15 cellular contexts compared by ENCODE assay signal in the genomic region with DNA sequence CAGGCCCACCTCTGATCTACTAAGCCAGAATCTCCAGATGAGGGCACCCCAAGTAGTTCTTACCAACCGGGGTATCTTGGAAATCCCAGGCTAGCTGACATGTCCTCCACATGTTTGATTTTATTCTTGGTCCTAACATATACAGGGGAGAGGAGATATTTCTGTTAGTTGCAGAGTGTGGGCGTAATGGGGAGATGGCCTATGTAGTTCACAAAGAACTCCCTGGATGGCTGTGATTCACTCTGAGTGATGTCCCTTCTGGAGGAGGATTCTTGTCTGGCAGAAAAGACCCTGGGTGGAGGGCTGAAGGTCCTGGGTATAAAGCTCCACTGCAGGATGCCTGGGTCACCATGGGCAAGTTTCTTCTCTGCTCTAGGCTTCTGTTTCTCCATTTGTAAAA. TPM values are rescaled to one million over a fixed set of nuclear protein-coding genes. Genes with fewer than 3 reads are reported as not detected.
DNase-seq lines count a peak whose midpoint lies in the region; ATAC-seq and TF ChIP-seq lines count a peak whose summit lies in the region.
"Had no signal": no experiment of that assay in that cellular context is flagged by ENCODE, and none has a peak within 500 bp of the region (broad histone marks: within the 10 kb centered on the region; RNA-seq: fewer than 3 reads in every experiment).

No MANE protein-coding gene starts in this region.

- no peaks in the 10 kb centered on the region for H3K9me3 Mint-ChIP-seq in activated CD4-positive, alpha-beta T cell treated with anti-CD3 and anti-CD28 coated beads for 36 hours (ENCODE audit: low read depth)
- H3K9me3 Mint-ChIP-seq: CD8-positive, alpha-beta memory T cell had no signal

- H3K4me1 ChIP-seq in HEK293 (ENCODE audit: control insufficient read depth, insufficient read depth, low read length) (no peaks in the 10 kb centered on the region), PC-9 (replicated peaks; ENCODE audit: insufficient read depth) (no peaks in the 10 kb centered on the region), mesenchymal stem cell (ENCODE audit: control insufficient read depth, insufficient read depth, low read depth, low read length) (peaks cover 3% of the 10 kb centered on the region)
- H3K4me1 ChIP-seq: BLaER1, Caco-2 had no signal

- H3K36me3 Mint-ChIP-seq in activated CD4-positive, alpha-beta T cell treated with anti-CD3 and anti-CD28 coated beads for 36 hours (ENCODE audit: low read depth): peaks cover 33% of the 10 kb centered on the region

- H2BK5ac ChIP-seq in mesenchymal stem cell (ENCODE audit: low read depth, low read length, poor library complexity, severe bottlenecking): no peak overlapping the region

- no peak overlapping the region for H2BK120ac ChIP-seq in mesenchymal stem cell (ENCODE audit: low read depth, low read length)

- no peak overlapping the region for H4K8ac ChIP-seq in mesenchymal stem cell (ENCODE audit: low read length)

- H3K36me3 ChIP-seq in HEK293 (ENCODE audit: control insufficient read depth in 2 of 2, insufficient read depth in 1 of 2, low read length in 2 of 2) (peaks cover 14 to 61% of the 10 kb centered on the region in 2 experiments; a peak in 2 of 3 replicates), PC-9 (ENCODE audit: low read depth) (0 out of 2 replicates have a peak, but pooled peaks cover 5% of the 10 kb centered on the region), mesenchymal stem cell (ENCODE audit: control insufficient read depth in 1 of 2, insufficient read depth in 2 of 2, low read depth in 1 of 2, low read length in 2 of 2) (peaks cover 28 to 61% of the 10 kb centered on the region in 2 experiments)

- no peak overlapping the region for H4K91ac ChIP-seq in mesenchymal stem cell (ENCODE audit: low read length)

- CTCF ChIA-PET in activated CD4-positive, alpha-beta T cell treated with anti-CD3 and anti-CD28 coated beads for 36 hours (lab: Charles Lee): interaction anchor here (1.3 to 1.6 kb wide), 2 partner anchors 11 to 15 kb away, joined by 5 to 6 read pairs; no protein-coding TSS in a partner anchor
- CTCF ChIA-PET in HEK293 (lab: Yijun Ruan, JAX): interaction anchor here (2.5 kb wide), 1 partner anchor 15 kb away, joined by 7 read pairs; no protein-coding TSS in a partner anchor
- CTCF ChIA-PET in PC-9 (lab: Charles Lee): no interaction called here

- H3K27me3 Mint-ChIP-seq in activated CD4-positive, alpha-beta T cell treated with anti-CD3 and anti-CD28 coated beads for 36 hours: no peaks in the 10 kb centered on the region
- H3K27me3 Mint-ChIP-seq: CD8-positive, alpha-beta memory T cell had no signal

- DNase-seq in activated CD4-positive, alpha-beta T cell treated with anti-CD3 and anti-CD28 coated beads for 36 hours: no peak
- no peak for DNase-seq in activated CD4-positive, alpha-beta T cell treated with anti-CD3 and anti-CD28 coated beads, Interleukin-2, amount 50 U/mL, for 1 hour
- DNase-seq in PC-9 (no peak), mesenchymal stem cell (no peak), NCI-H345 treated with DMSO at 0.1 percent for 48 hours (lab: John Stamatoyannopoulos, UW; ENCODE audit: unreplicated experiment) (no peak), GM10266 (ENCODE audit: extremely low spot score) (no peak), NAMALWA (ENCODE audit: low spot score) (no peak)
- DNase-seq: Caco-2; CD8-positive, alpha-beta memory T cell; DND-41; GDM1; H7 had no signal

- peak overlapping the region; percentile 11 for H3K9ac ChIP-seq in mesenchymal stem cell (ENCODE audit: low read length)
- H3K9ac ChIP-seq: BLaER1 had no signal

- no peaks in the 10 kb centered on the region for H4K20me1 ChIP-seq in PC-9 (ENCODE audit: insufficient read depth)

- no peak overlapping the region for H3K27ac ChIP-seq in HEK293 (ENCODE audit: extremely low read depth, low read depth, low read length)
- peak overlapping the region; percentile 50; the same call in 1 of the 2 replicates for H3K27ac ChIP-seq in PC-9
- H3K27ac ChIP-seq in mesenchymal stem cell (ENCODE audit: low read length, poor library complexity, severe bottlenecking): no peak overlapping the region
- H3K27ac ChIP-seq: 22Rv1, BLaER1 had no signal

- no peaks in the 10 kb centered on the region for H3K4me1 Mint-ChIP-seq in activated CD4-positive, alpha-beta T cell treated with anti-CD3 and anti-CD28 coated beads for 36 hours
- H3K4me1 Mint-ChIP-seq: CD8-positive, alpha-beta memory T cell had no signal

- H2AFZ ChIP-seq in PC-9 (no peak overlapping the region), mesenchymal stem cell (ENCODE audit: low read depth, low read length) (no peak overlapping the region)

- no peaks in the 10 kb centered on the region for H3K9me3 ChIP-seq in HEK293 (ENCODE audit: control insufficient read depth, insufficient read depth, low read depth, low read length)
- no peaks in the 10 kb centered on the region for H3K9me3 ChIP-seq in PC-9 (ENCODE audit: insufficient read depth, low read depth)
- no peaks in the 10 kb centered on the region for H3K9me3 ChIP-seq in mesenchymal stem cell (ENCODE audit: control insufficient read depth, low read length)
- H3K9me3 ChIP-seq: BLaER1, Caco-2 had no signal

- H3K4me3 ChIP-seq in HEK293 (ENCODE audit: low read depth, low read length) (no peak overlapping the region), PC-9 (no peak overlapping the region), mesenchymal stem cell (ENCODE audit: insufficient read depth in 1 of 2, low read depth in 1 of 2, low read length in 2 of 2) (no peak overlapping the region)
- H3K4me3 ChIP-seq: BLaER1 had no signal

- 97% methylated on average over 2 of the region's 2 CpGs for WGBS in mesenchymal stem cell

- no peak overlapping the region for H2BK12ac ChIP-seq in mesenchymal stem cell (ENCODE audit: low read length in 2 of 2)

- H3K79me2 ChIP-seq in PC-9 (ENCODE audit: low read depth): no peaks in the 10 kb centered on the region

- H3K27me3 ChIP-seq in PC-9 (ENCODE audit: insufficient read depth, low read depth) (no peaks in the 10 kb centered on the region), mesenchymal stem cell (ENCODE audit: control insufficient read depth in 1 of 2, insufficient read depth in 1 of 2, low read length in 2 of 2) (no peaks in the 10 kb centered on the region)
- H3K27me3 ChIP-seq: BLaER1 had no signal

- peak overlapping the region; percentile 5 for H3K27ac Mint-ChIP-seq in activated CD4-positive, alpha-beta T cell treated with anti-CD3 and anti-CD28 coated beads for 36 hours

- intact Hi-C loops in activated CD4-positive, alpha-beta T cell treated with anti-CD3 and anti-CD28 coated beads for 36 hours (cut with DNase I, micrococcal nuclease): no loop called here
- intact Hi-C loops in PC-9 (cut with micrococcal nuclease; ENCODE audit: unreplicated experiment): no loop called here

- no peak overlapping the region for H3K4me3 Mint-ChIP-seq in activated CD4-positive, alpha-beta T cell treated with anti-CD3 and anti-CD28 coated beads for 36 hours
- H3K4me3 Mint-ChIP-seq: CD8-positive, alpha-beta memory T cell had no signal

- H2AK5ac ChIP-seq in mesenchymal stem cell (ENCODE audit: low read length, severe bottlenecking): no peak overlapping the region

- H3F3A ChIP-seq in PC-9 (ENCODE audit: insufficient read depth, low read depth): no peaks in the 10 kb centered on the region

- ATAC-seq in activated CD4-positive, alpha-beta T cell treated with anti-CD3 and anti-CD28 coated beads for 36 hours: no peak

- no TSS peak for BruUV-seq in PC-9 (replicated peaks; lab: Mats Ljungman, UMichigan)

- peaks cover 23% of the 10 kb centered on the region for H3K79me1 ChIP-seq in mesenchymal stem cell (replicated peaks; ENCODE audit: low read length, poor library complexity, severe bottlenecking)

- no peak for TF ChIP-seq CTCF in HEK293 (tag by site-specific recombination; IDR thresholded peaks at IDR 0.05)
- no peak for TF ChIP-seq CTCF in PC-9 (conservative IDR thresholded peaks at IDR 0.05)
- TF ChIP-seq CTCF in GM10266 (IDR thresholded peaks at IDR 0.05; ENCODE audit: control insufficient read depth, insufficient read depth, low read depth, missing control alignments): no peak

- no peak overlapping the region for H3K4me2 ChIP-seq in PC-9
- H3K4me2 ChIP-seq in mesenchymal stem cell (ENCODE audit: low read length, poor library complexity, severe bottlenecking): no peak overlapping the region
- H3K4me2 ChIP-seq: BLaER1 had no signal

- no peak overlapping the region for H3K23ac ChIP-seq in mesenchymal stem cell (ENCODE audit: low read length in 2 of 2)

- H3K4ac ChIP-seq in mesenchymal stem cell (ENCODE audit: low read depth in 1 of 2, low read length in 2 of 2): no peak overlapping the region

- H3K14ac ChIP-seq in mesenchymal stem cell (ENCODE audit: low read length in 2 of 2): no peak overlapping the region

- H3K18ac ChIP-seq in mesenchymal stem cell (ENCODE audit: low read depth in 1 of 2, low read length in 2 of 2): no peak overlapping the region

- H3K9me2 ChIP-seq in PC-9 (ENCODE audit: insufficient read depth): no peaks in the 10 kb centered on the region

- POLR2A ChIA-PET in activated CD4-positive, alpha-beta T cell treated with anti-CD3 and anti-CD28 coated beads for 36 hours (lab: Charles Lee): no interaction called here
- POLR2A ChIA-PET in HEK293 (lab: Yijun Ruan, JAX) (interaction anchor here (1.1 kb wide), 1 partner anchor 326 kb away, joined by 4 read pairs; no protein-coding TSS in a partner anchor), PC-9 (lab: Charles Lee; ENCODE audit: unreplicated experiment) (no interaction called here)

- H2BK15ac ChIP-seq in mesenchymal stem cell (ENCODE audit: low read depth, poor library complexity, severe bottlenecking): no peak overlapping the region

TF ChIP-seq in HEK293, 187 proteins besides CTCF, POLR2A, EP300 and RAD21 (continues in another document):
- TF ChIP-seq, protein P1, sequence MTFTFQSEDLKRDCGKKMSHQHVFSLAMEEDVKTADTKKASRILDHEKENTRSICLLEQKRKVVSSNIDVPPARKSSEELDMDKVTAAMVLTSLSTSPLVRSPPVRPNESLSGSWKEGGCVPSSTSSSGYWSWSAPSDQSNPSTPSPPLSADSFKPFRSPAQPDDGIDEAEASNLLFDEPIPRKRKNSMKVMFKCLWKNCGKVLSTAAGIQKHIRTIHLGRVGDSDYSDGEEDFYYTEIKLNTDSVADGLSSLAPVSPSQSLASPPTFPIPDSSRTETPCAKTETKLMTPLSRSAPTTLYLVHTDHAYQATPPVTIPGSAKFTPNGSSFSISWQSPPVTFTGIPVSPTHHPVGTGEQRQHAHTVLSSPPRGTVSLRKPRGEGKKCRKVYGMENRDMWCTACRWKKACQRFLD (tag by site-specific recombination; IDR thresholded peaks at IDR 0.05): no peak

RNA-seq across cellular contexts. Expression of a gene that starts 13.1 kb away (rescaled TPM):
- total RNA-seq in activated CD4-positive, alpha-beta T cell treated with anti-CD3 and anti-CD28 coated beads for 36 hours: 10 to 100 TPM; 41.3 to 43.1 TPM
- total RNA-seq in PC-9 (2021): 46.4 and 53.9 TPM in 2 replicates
- polyA plus RNA-seq in mesenchymal stem cell (2013, experiment 1 of 2): 17.2 TPM
- polyA plus RNA-seq in mesenchymal stem cell (2013, experiment 2 of 2): 18.3 TPM

RNA-seq across cellular contexts. Expression of a gene that starts 18.7 kb away (rescaled TPM):
- total RNA-seq in activated CD4-positive, alpha-beta T cell treated with anti-CD3 and anti-CD28 coated beads for 36 hours: under 1 TPM; 0.37 to 0.89 TPM
- total RNA-seq in PC-9 (2021): 31.4 and 44.3 TPM in 2 replicates
- polyA plus RNA-seq in mesenchymal stem cell (2013, experiment 1 of 2): 10.1 TPM
- polyA plus RNA-seq in mesenchymal stem cell (2013, experiment 2 of 2): 9.8 TPM

RNA-seq across cellular contexts. Expression of a gene that starts 35.9 kb away (rescaled TPM):
- total RNA-seq in activated CD4-positive, alpha-beta T cell treated with anti-CD3 and anti-CD28 coated beads for 36 hours: 100 to 1,000 TPM; 129 to 147 TPM
- 75.7 and 87.6 TPM in 2 replicates for total RNA-seq in PC-9 (2021)
- 52.4 TPM for polyA plus RNA-seq in mesenchymal stem cell (2013, experiment 1 of 2)
- 51.7 TPM for polyA plus RNA-seq in mesenchymal stem cell (2013, experiment 2 of 2)

Comparison
In these comparisons a context has a peak if more than half of its experiments do, and no peak if none do; other contexts are left out.
1. RNA of a gene that starts 18.7 kb away (total RNA-seq): 31.4 to 44.3 TPM in PC-9; 0.37 to 0.89 TPM in activated CD4-positive, alpha-beta T cell treated with anti-CD3 and anti-CD28 coated beads for 36 hours; every median in the first group is over 10 times any median in the second.